Comparison of ENCODE assay signal across 1 cellular context in genomic region chr17:19021622-19022083, GRCh38.
TF ChIP-seq lines count a peak whose summit lies in the region.

No MANE protein-coding gene starts in this region.

TF ChIP-seq in HCT116, 20 proteins besides CTCF, POLR2A, EP300 and RAD21 (continued from another document):
- no peak for TF ChIP-seq ZNF274 (IDR thresholded peaks at IDR 0.05; ENCODE audit: low read depth, low read length)
- TF ChIP-seq, protein P1, sequence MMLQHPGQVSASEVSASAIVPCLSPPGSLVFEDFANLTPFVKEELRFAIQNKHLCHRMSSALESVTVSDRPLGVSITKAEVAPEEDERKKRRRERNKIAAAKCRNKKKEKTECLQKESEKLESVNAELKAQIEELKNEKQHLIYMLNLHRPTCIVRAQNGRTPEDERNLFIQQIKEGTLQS (IDR thresholded peaks at IDR 0.05), result no peak
- TF ChIP-seq CEBPB (IDR thresholded peaks at IDR 0.05; ENCODE audit: low read depth), result no peak
